Comparison of ENCODE assay signal across 14 cellular contexts in the genomic region with DNA sequence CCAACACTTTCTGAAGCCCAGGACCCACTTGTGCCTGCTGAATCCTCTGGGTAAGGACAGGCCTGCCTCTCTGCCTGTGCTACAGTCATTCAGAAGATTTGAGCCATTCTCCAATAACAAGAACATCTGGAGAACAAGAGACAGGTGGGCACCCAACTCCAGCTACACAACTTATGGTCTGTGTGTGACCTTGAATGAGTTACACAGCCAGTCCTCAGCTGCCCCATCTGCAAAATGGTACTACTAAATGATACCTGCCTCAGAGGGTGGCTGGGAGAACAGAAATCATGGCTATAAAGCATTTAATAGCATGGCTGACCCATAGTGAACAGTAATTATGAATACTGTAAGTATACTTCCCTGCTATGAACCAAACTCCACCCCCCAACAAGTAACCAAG.
"Had no signal": no experiment of that assay in that cellular context is flagged by ENCODE, and none has a peak within 500 bp of the region (broad histone marks: within the 10 kb centered on the region; RNA-seq: fewer than 3 reads in every experiment).

No MANE protein-coding gene starts in this region.

- H2AFZ ChIP-seq: neural progenitor cell had no signal

- H3K27me3 Mint-ChIP-seq: type B pancreatic cell had no signal

- H3K9ac ChIP-seq: neural progenitor cell had no signal

- H3K9me3 ChIP-seq: lower lobe of right lung had no signal

- DNase-seq: activated CD4-positive, alpha-beta T cell treated with anti-CD3 and anti-CD28 coated beads for 1 hour; activated CD4-positive, alpha-beta T cell treated with anti-CD3 and anti-CD28 coated beads, Interleukin-2, amount 50 U/mL, for 48 hours; activated naive CD4-positive, alpha-beta T cell treated with anti-CD3 and anti-CD28 coated beads, Interleukin-2, amount 10 ng/mL, durations not matched to agents 7 days and 5 days; activated T-cell treated with anti-CD3 and anti-CD28 coated beads, Interleukin-2, amount 50 U/mL, for 1 hour; hypothalamus; lower lobe of right lung; small intestine; stimulated activated CD4-positive, alpha-beta T cell treated with anti-CD3 and anti-CD28 coated beads, Interleukin-4, amount 100 ng/mL, for 4 hours; stimulated activated CD8-positive, alpha-beta memory T cell treated with anti-CD3 and anti-CD28 coated beads, Interleukin-4, amount 100 ng/mL, for 48 hours; stimulated activated naive CD8-positive, alpha-beta T cell treated with anti-CD3 and anti-CD28 coated beads, Interleukin-15, Interleukin-2, amounts not matched to agents 100 U/mL and 50 U/mL, for 24 hours had no signal

- H3K4me3 Mint-ChIP-seq: activated naive CD4-positive, alpha-beta T cell treated with anti-CD3 and anti-CD28 coated beads, Interleukin-2, amount 10 ng/mL, durations not matched to agents 7 days and 5 days; mesothelial cell of epicardium; neural progenitor cell had no signal

- H3K36me3 ChIP-seq: neural progenitor cell had no signal

- ATAC-seq: esophagus mucosa; lower lobe of right lung; stimulated activated naive CD8-positive, alpha-beta T cell treated with anti-CD3 and anti-CD28 coated beads, Interleukin-15, Interleukin-2, amounts not matched to agents 100 U/mL and 50 U/mL, for 24 hours had no signal

- H3K4me2 ChIP-seq: neural progenitor cell had no signal

- H3K27ac Mint-ChIP-seq: activated naive CD4-positive, alpha-beta T cell treated with anti-CD3 and anti-CD28 coated beads, Interleukin-2, amount 10 ng/mL, durations not matched to agents 7 days and 5 days; neural progenitor cell; type B pancreatic cell had no signal

- H3K4me3 ChIP-seq: lower lobe of right lung, neural progenitor cell had no signal

- H3K27ac ChIP-seq: lower lobe of right lung, neural progenitor cell had no signal

- H3K9me3 Mint-ChIP-seq: activated naive CD4-positive, alpha-beta T cell treated with anti-CD3 and anti-CD28 coated beads, Interleukin-2, amount 10 ng/mL, durations not matched to agents 7 days and 5 days; mesothelial cell of epicardium; neural progenitor cell; type B pancreatic cell had no signal

- H3K36me3 Mint-ChIP-seq: activated naive CD4-positive, alpha-beta T cell treated with anti-CD3 and anti-CD28 coated beads, Interleukin-2, amount 10 ng/mL, durations not matched to agents 7 days and 5 days had no signal
